Comparison of ENCODE assay signal across 28 cellular contexts in the genomic region with DNA sequence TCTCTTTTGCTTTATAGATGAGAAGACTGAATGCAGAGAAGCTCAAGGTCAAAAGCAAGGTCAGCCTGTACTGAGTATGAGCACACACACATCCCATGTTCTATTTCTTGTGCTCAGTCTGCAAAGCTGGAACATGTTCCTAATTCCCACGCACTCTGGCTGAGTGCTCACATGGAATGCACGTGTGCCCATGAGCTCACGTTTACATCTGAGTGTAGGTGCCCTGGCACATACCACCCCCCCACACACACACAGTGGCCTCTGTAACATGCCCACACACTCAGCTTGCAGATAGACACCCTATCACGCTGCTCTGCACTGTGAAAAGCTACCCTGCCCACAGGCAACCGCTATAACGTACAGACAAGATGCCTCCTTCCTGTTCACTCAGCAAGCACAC.
"Had no signal": no experiment of that assay in that cellular context is flagged by ENCODE, and none has a peak within 500 bp of the region (broad histone marks: within the 10 kb centered on the region; RNA-seq: fewer than 3 reads in every experiment).

No MANE protein-coding gene starts in this region.

- H3K36me3 ChIP-seq: heart left ventricle, left ventricle myocardium inferior, neural progenitor cell, ovary, right atrium auricular region, thyroid gland, transverse colon, upper lobe of left lung had no signal

- H3K4me3 ChIP-seq: heart left ventricle, left ventricle myocardium inferior, lung, neural progenitor cell, ovary, right atrium auricular region, skin epidermis, thyroid gland, transverse colon, upper lobe of left lung had no signal

- ATAC-seq: heart left ventricle; left colon; natural killer cell; sciatic nerve; stimulated activated naive B cell treated with anti-CD40 and anti-IgM and Interleukin-4, amounts not matched to agents 10 μg/mL and 1 μg/mL and 100 μg/mL, for 72 hours had no signal

- H3K27ac ChIP-seq: heart left ventricle, left ventricle myocardium inferior, neural progenitor cell, ovary, right atrium auricular region, skin epidermis, thyroid gland, transverse colon, upper lobe of left lung had no signal

- H3K27ac Mint-ChIP-seq: immature natural killer cell; mesothelial cell of epicardium; naive B cell; natural killer cell; nephron progenitor cell; neural progenitor cell; progenitor cell of endocrine pancreas; stimulated activated naive B cell treated with anti-CD40 and anti-IgM and Interleukin-4, amounts not matched to agents 10 μg/mL and 1 μg/mL and 100 μg/mL, for 72 hours; stimulated activated naive CD8-positive, alpha-beta T cell treated with anti-CD3 and anti-CD28 coated beads, Interleukin-15, Interleukin-2, amounts not matched to agents 100 ng/mL and 50 ng/mL, for 24 hours had no signal

- H3K27me3 ChIP-seq: neural progenitor cell, ovary, right atrium auricular region, thyroid gland, transverse colon, upper lobe of left lung had no signal

- H2AFZ ChIP-seq: neural progenitor cell had no signal

- H3K4me1 Mint-ChIP-seq: immature natural killer cell; naive B cell; natural killer cell; neural progenitor cell; stimulated activated naive B cell treated with anti-CD40 and anti-IgM and Interleukin-4, amounts not matched to agents 10 μg/mL and 1 μg/mL and 100 μg/mL, for 72 hours had no signal

- H3K4me1 ChIP-seq: heart left ventricle, left ventricle myocardium inferior, neural progenitor cell, right atrium auricular region, thyroid gland, transverse colon, upper lobe of left lung had no signal

- DNase-seq: heart left ventricle; hypothalamus; immature natural killer cell; kidney; left colon; left ventricle myocardium inferior; mesendoderm; naive B cell; natural killer cell; nephron progenitor cell; ovary; stimulated activated CD4-positive, alpha-beta T cell treated with anti-CD3 and anti-CD28 coated beads, Interleukin-12 subunit alpha, Interleukin-12 subunit beta, amount 100 ng/mL, for 4 hours; stimulated activated CD4-positive, alpha-beta T cell treated with anti-CD3 and anti-CD28 coated beads, Interleukin-15, amount 100 ng/mL, for 24 hours; stimulated activated CD4-positive, alpha-beta T cell treated with anti-CD3 and anti-CD28 coated beads, Interleukin-2, amount 100 ng/mL, for 24 hours; stimulated activated CD4-positive, alpha-beta T cell treated with anti-CD3 and anti-CD28 coated beads, Interleukin-4, amount 100 ng/mL, for 1 hour; stimulated activated naive B cell treated with anti-CD40 and anti-IgM and Interleukin-4, amounts not matched to agents 10 μg/mL and 1 μg/mL and 100 μg/mL, for 72 hours; substantia nigra; thyroid gland; transverse colon had no signal

- H3K9me3 Mint-ChIP-seq: immature natural killer cell; mesothelial cell of epicardium; natural killer cell; nephron progenitor cell; neural progenitor cell; stimulated activated naive B cell treated with anti-CD40 and anti-IgM and Interleukin-4, amounts not matched to agents 10 μg/mL and 1 μg/mL and 100 μg/mL, for 72 hours; stimulated activated naive CD8-positive, alpha-beta T cell treated with anti-CD3 and anti-CD28 coated beads, Interleukin-15, Interleukin-2, amounts not matched to agents 100 ng/mL and 50 ng/mL, for 24 hours had no signal

- H3K9ac ChIP-seq: neural progenitor cell had no signal

- H3K9me3 ChIP-seq: heart left ventricle, left ventricle myocardium inferior, ovary, right atrium auricular region, thyroid gland, transverse colon, upper lobe of left lung had no signal

- H3K4me3 Mint-ChIP-seq: immature natural killer cell; mesothelial cell of epicardium; naive B cell; natural killer cell; nephron progenitor cell; neural progenitor cell; stimulated activated naive B cell treated with anti-CD40 and anti-IgM and Interleukin-4, amounts not matched to agents 10 μg/mL and 1 μg/mL and 100 μg/mL, for 72 hours; stimulated activated naive CD8-positive, alpha-beta T cell treated with anti-CD3 and anti-CD28 coated beads, Interleukin-15, Interleukin-2, amounts not matched to agents 100 ng/mL and 50 ng/mL, for 24 hours had no signal

- H3K36me3 Mint-ChIP-seq: immature natural killer cell; mesothelial cell of epicardium; naive B cell; natural killer cell; neural progenitor cell; stimulated activated naive B cell treated with anti-CD40 and anti-IgM and Interleukin-4, amounts not matched to agents 10 μg/mL and 1 μg/mL and 100 μg/mL, for 72 hours had no signal

- H3K27me3 Mint-ChIP-seq: stimulated activated naive CD8-positive, alpha-beta T cell treated with anti-CD3 and anti-CD28 coated beads, Interleukin-15, Interleukin-2, amounts not matched to agents 100 ng/mL and 50 ng/mL, for 24 hours had no signal

- H3K4me2 ChIP-seq: neural progenitor cell had no signal
